18 cellular contexts compared by ENCODE assay signal in genomic region chr20:9019833-9020232, GRCh38. TPM values are rescaled to one million over a fixed set of nuclear protein-coding genes. Genes with fewer than 3 reads are reported as not detected.
"Had no signal": no experiment of that assay in that cellular context is flagged by ENCODE, and none has a peak within 500 bp of the region (broad histone marks: within the 10 kb centered on the region; RNA-seq: fewer than 3 reads in every experiment).

No MANE protein-coding gene starts in this region.

- H3K4me3 Mint-ChIP-seq: activated CD4-positive, alpha-beta T cell treated with anti-CD3 and anti-CD28 coated beads, Interleukin-2, amount 10 ng/mL, durations not matched to agents 24 days and 14 days; activated naive CD8-positive, alpha-beta T cell; dendritic cell treated with granulocyte-macrophage colony-stimulating factor and Interleukin-4, amounts not matched to agents 40 ng/mL and 50 ng/mL, for 4 days; mesothelial cell of epicardium; nephron progenitor cell; stimulated activated naive CD8-positive, alpha-beta T cell treated with anti-CD3 and anti-CD28 coated beads, Interleukin-15, Interleukin-2, amounts not matched to agents 100 ng/mL and 50 ng/mL, for 24 hours; type B pancreatic cell had no signal

- H3K9me3 Mint-ChIP-seq: activated CD4-positive, alpha-beta T cell treated with anti-CD3 and anti-CD28 coated beads, Interleukin-2, amount 10 ng/mL, durations not matched to agents 24 days and 14 days; dendritic cell treated with granulocyte-macrophage colony-stimulating factor and Interleukin-4, amounts not matched to agents 40 ng/mL and 50 ng/mL, for 4 days; mesothelial cell of epicardium; nephron progenitor cell; stimulated activated naive CD8-positive, alpha-beta T cell treated with anti-CD3 and anti-CD28 coated beads, Interleukin-15, Interleukin-2, amounts not matched to agents 100 ng/mL and 50 ng/mL, for 24 hours; type B pancreatic cell had no signal

- H3K4me1 Mint-ChIP-seq: activated CD4-positive, alpha-beta T cell treated with anti-CD3 and anti-CD28 coated beads, Interleukin-2, amount 10 ng/mL, durations not matched to agents 24 days and 14 days had no signal

- H3K9me3 ChIP-seq: gastrocnemius medialis had no signal

- H3K27ac Mint-ChIP-seq: activated CD4-positive, alpha-beta T cell treated with anti-CD3 and anti-CD28 coated beads, Interleukin-2, amount 10 ng/mL, durations not matched to agents 24 days and 14 days; activated naive CD8-positive, alpha-beta T cell; dendritic cell treated with granulocyte-macrophage colony-stimulating factor and Interleukin-4, amounts not matched to agents 40 ng/mL and 50 ng/mL, for 4 days; mesothelial cell of epicardium; nephron progenitor cell; stimulated activated naive CD8-positive, alpha-beta T cell treated with anti-CD3 and anti-CD28 coated beads, Interleukin-15, Interleukin-2, amounts not matched to agents 100 ng/mL and 50 ng/mL, for 24 hours; type B pancreatic cell had no signal

- H3K27me3 ChIP-seq: gastrocnemius medialis had no signal

- FAIRE-seq: kidney had no signal

- H3K36me3 ChIP-seq: gastrocnemius medialis had no signal

- ATAC-seq: esophagus mucosa, gastrocnemius medialis, left lobe of liver had no signal

- H3K36me3 Mint-ChIP-seq: activated naive CD8-positive, alpha-beta T cell; mesothelial cell of epicardium; type B pancreatic cell had no signal

- H3K27ac ChIP-seq: gastrocnemius medialis had no signal

- H3K4me3 ChIP-seq: gastrocnemius medialis had no signal

- DNase-seq: activated CD4-positive, alpha-beta T cell treated with anti-CD3 and anti-CD28 coated beads, Interleukin-2, amount 10 ng/mL, durations not matched to agents 24 days and 14 days; activated CD4-positive, CD25-positive, alpha-beta regulatory T cell; activated CD8-positive, alpha-beta memory T cell treated with anti-CD3 and anti-CD28 coated beads, Interleukin-2, amount 50 U/mL, for 48 hours; activated gamma-delta T cell treated with Interleukin-2 at 50 U/mL for 16 hours; activated T-cell treated with anti-CD3 and anti-CD28 coated beads, Interleukin-2, amount 50 U/mL, for 48 hours; effector CD8-positive, alpha-beta T cell; gastrocnemius medialis; head of caudate nucleus; kidney; nephron progenitor cell; occipital lobe had no signal

- H3K27me3 Mint-ChIP-seq: activated CD4-positive, alpha-beta T cell treated with anti-CD3 and anti-CD28 coated beads, Interleukin-2, amount 10 ng/mL, durations not matched to agents 24 days and 14 days; activated naive CD8-positive, alpha-beta T cell; dendritic cell treated with granulocyte-macrophage colony-stimulating factor and Interleukin-4, amounts not matched to agents 40 ng/mL and 50 ng/mL, for 4 days; stimulated activated naive CD8-positive, alpha-beta T cell treated with anti-CD3 and anti-CD28 coated beads, Interleukin-15, Interleukin-2, amounts not matched to agents 100 ng/mL and 50 ng/mL, for 24 hours; type B pancreatic cell had no signal

RNA-seq across cellular contexts. Expression of gene PLCB4, which starts 49.1 kb away (rescaled TPM):
- total RNA-seq: activated CD4-positive, alpha-beta T cell treated with anti-CD3 and anti-CD28 coated beads, Interleukin-2, amount 10 ng/mL, durations not matched to agents 24 days and 14 days had no signal
